In genomic region chr13:23928985-23929384, GRCh38 we compare ENCODE assay signal across 16 cellular contexts. TPM values are rescaled to one million over a fixed set of nuclear protein-coding genes. Genes with fewer than 3 reads are reported as not detected.
DNase-seq lines count a peak whose midpoint lies in the region; TF ChIP-seq lines count a peak whose summit lies in the region.
"Had no signal": no experiment of that assay in that cellular context is flagged by ENCODE, and none has a peak within 500 bp of the region (broad histone marks: within the 10 kb centered on the region; RNA-seq: fewer than 3 reads in every experiment).

No MANE protein-coding gene starts in this region.

- CTCF ChIA-PET in activated naive CD4-positive, alpha-beta T cell treated with anti-CD3 and anti-CD28 coated beads for 36 hours (lab: Charles Lee): no interaction called here

- no CpG with 5 or more reads among the region's 2 CpGs for WGBS in mesendoderm (ENCODE audit: extremely low coverage, insufficient coverage, low lambda C conversion rate)
- 81 to 85% methylated on average over 2 of the region's 2 CpGs for WGBS in tibial nerve, 2 donors

- H4K8ac ChIP-seq in mesendoderm (ENCODE audit: low read depth, low read length): no peak overlapping the region

- H2AK5ac ChIP-seq in mesendoderm (ENCODE audit: low read length): no peak overlapping the region

- no peak overlapping the region for H3K4me3 Mint-ChIP-seq in activated naive CD4-positive, alpha-beta T cell treated with anti-CD3 and anti-CD28 coated beads for 36 hours
- H3K4me3 Mint-ChIP-seq: brain, neural crest cell had no signal

- H2BK15ac ChIP-seq in mesendoderm (replicated peaks; ENCODE audit: low read depth): no peak overlapping the region

- intact Hi-C loops in activated naive CD4-positive, alpha-beta T cell treated with anti-CD3 and anti-CD28 coated beads for 36 hours (cut with micrococcal nuclease): no loop called here

- no peak overlapping the region for H2BK120ac ChIP-seq in mesendoderm (ENCODE audit: low read depth, low read length)

- no peaks in the 10 kb centered on the region for H3K9me3 Mint-ChIP-seq in activated naive CD4-positive, alpha-beta T cell treated with anti-CD3 and anti-CD28 coated beads for 36 hours
- H3K9me3 Mint-ChIP-seq: brain, neural crest cell had no signal

- TF ChIP-seq CTCF in cardiac fibroblast (IDR thresholded peaks at IDR 0.05; ENCODE audit: low read depth, low read length) (no peak), tibial nerve (IDR thresholded peaks at IDR 0.05) (no peak)

- H3K18ac ChIP-seq in mesendoderm (ENCODE audit: low read length): no peak overlapping the region

- no peaks in the 10 kb centered on the region for H3K9me3 ChIP-seq in tibial nerve
- H3K9me3 ChIP-seq: gastrocnemius medialis, HAP-1 had no signal

- H3K4me1 ChIP-seq in mesendoderm (ENCODE audit: control insufficient read depth, low read depth, low read length): no peaks in the 10 kb centered on the region
- no peaks in the 10 kb centered on the region for H3K4me1 ChIP-seq in tibial nerve
- H3K4me1 ChIP-seq: gastrocnemius medialis, HAP-1 had no signal

- no peak for TF ChIP-seq POLR2A in tibial nerve (IDR thresholded peaks at IDR 0.05)

- peak; percentile 81 for DNase-seq in COLO829 (ENCODE audit: low spot score)
- DNase-seq in M059J (ENCODE audit: low read depth): peak; percentile 58
- DNase-seq in cardiac fibroblast (ENCODE audit: low read depth in 2 of 2): peak; percentile 46 to 88
- DNase-seq in mesendoderm: peak; percentile 10
- no peak for DNase-seq in tibial nerve (ENCODE audit: low spot score in 2 of 2)
- DNase-seq in NCI-H1105 (lab: John Stamatoyannopoulos, UW): no peak
- no peak for DNase-seq in T-helper 1 cell
- no peak for DNase-seq in activated naive CD4-positive, alpha-beta T cell treated with anti-CD3 and anti-CD28 coated beads for 36 hours
- DNase-seq: gastrocnemius medialis, NCI-H446, SHP77 treated with DMSO at 0.1 percent for 48 hours had no signal

- H3K56ac ChIP-seq in mesendoderm (ENCODE audit: low read length): no peak overlapping the region

- H3K27ac ChIP-seq in mesendoderm (ENCODE audit: low read depth, low read length): no peak overlapping the region
- no peak overlapping the region for H3K27ac ChIP-seq in tibial nerve
- H3K27ac ChIP-seq: gastrocnemius medialis, VCaP had no signal

- H3K4ac ChIP-seq in mesendoderm (ENCODE audit: low read depth, low read length): no peak overlapping the region

- no peaks in the 10 kb centered on the region for H3K79me2 ChIP-seq in mesendoderm (ENCODE audit: control insufficient read depth, insufficient read depth, low read length)

- no peak overlapping the region for H3K27ac Mint-ChIP-seq in activated naive CD4-positive, alpha-beta T cell treated with anti-CD3 and anti-CD28 coated beads for 36 hours
- H3K27ac Mint-ChIP-seq: brain had no signal

- no peaks in the 10 kb centered on the region for H3K79me1 ChIP-seq in mesendoderm (ENCODE audit: low read length)

- H3K9ac ChIP-seq in mesendoderm (ENCODE audit: low read length): no peak overlapping the region

- H3K4me3 ChIP-seq in cardiac fibroblast (replicated peaks in 1 of 2; ENCODE audit: low read depth in 2 of 2, low read length in 2 of 2) (no peak overlapping the region), mesendoderm (ENCODE audit: low read length) (no peak overlapping the region), tibial nerve (no peak overlapping the region)
- H3K4me3 ChIP-seq: gastrocnemius medialis, HAP-1 had no signal

- no peak overlapping the region for H2BK5ac ChIP-seq in mesendoderm (ENCODE audit: low read length)

- TF ChIP-seq EP300 in tibial nerve (IDR thresholded peaks at IDR 0.05): no peak

- no peaks in the 10 kb centered on the region for H3K27me3 ChIP-seq in mesendoderm (ENCODE audit: insufficient read depth, low read length, poor library complexity)
- H3K27me3 ChIP-seq in tibial nerve: no peaks in the 10 kb centered on the region
- H3K27me3 ChIP-seq: gastrocnemius medialis had no signal

- H3K36me3 ChIP-seq in mesendoderm (ENCODE audit: control insufficient read depth, insufficient read depth, low read length) (no peaks in the 10 kb centered on the region), tibial nerve (no peaks in the 10 kb centered on the region)
- H3K36me3 ChIP-seq: gastrocnemius medialis, HAP-1 had no signal

- no peaks in the 10 kb centered on the region for H3K36me3 Mint-ChIP-seq in activated naive CD4-positive, alpha-beta T cell treated with anti-CD3 and anti-CD28 coated beads for 36 hours (ENCODE audit: low read depth)
- H3K36me3 Mint-ChIP-seq: brain had no signal

- no peak overlapping the region for H3K4me2 ChIP-seq in mesendoderm (ENCODE audit: low read length)

- H3K27me3 Mint-ChIP-seq in activated naive CD4-positive, alpha-beta T cell treated with anti-CD3 and anti-CD28 coated beads for 36 hours (ENCODE audit: low read depth): peaks cover 18% of the 10 kb centered on the region

- no peaks in the 10 kb centered on the region for H3K4me1 Mint-ChIP-seq in activated naive CD4-positive, alpha-beta T cell treated with anti-CD3 and anti-CD28 coated beads for 36 hours (ENCODE audit: low read depth)
- H3K4me1 Mint-ChIP-seq: brain had no signal

- H4K5ac ChIP-seq in mesendoderm (ENCODE audit: low read length): no peak overlapping the region

- no peak overlapping the region for H3K23ac ChIP-seq in mesendoderm (ENCODE audit: low read length)

RNA-seq across cellular contexts. Expression of gene C1QTNF9B, which starts 31.7 kb away (rescaled TPM):
- total RNA-seq in M059J (2014; rRNA removed; shearing (Covaris generic)): not detected in 2 replicates
- polyA plus RNA-seq in mesendoderm (2013, experiment 1 of 2): not detected
- polyA plus RNA-seq in mesendoderm (2013, experiment 2 of 2): not detected
- 1 to 10 TPM in 1 of 4 donors, not detected in 3; 2.0 TPM for total RNA-seq in tibial nerve
- not detected for total RNA-seq in activated naive CD4-positive, alpha-beta T cell treated with anti-CD3 and anti-CD28 coated beads for 36 hours
- total RNA-seq: left lobe of liver, neural crest cell had no signal

RNA-seq across cellular contexts. Expression of gene MIPEP, which starts 39.8 kb away (rescaled TPM):
- 6.6 and 11.5 TPM in 2 replicates for total RNA-seq in M059J (2014; rRNA removed; shearing (Covaris generic))
- 18.2 TPM for polyA plus RNA-seq in mesendoderm (2013, experiment 1 of 2)
- polyA plus RNA-seq in mesendoderm (2013, experiment 2 of 2): 20.5 TPM
- total RNA-seq in tibial nerve: 10 to 100 TPM in 3 of 4 donors, 1 to 10 TPM in 1; 8.4 to 25.8 (median 16.4) TPM
- 10 to 100 TPM; 15.4 to 17.0 TPM for total RNA-seq in activated naive CD4-positive, alpha-beta T cell treated with anti-CD3 and anti-CD28 coated beads for 36 hours

Comparison
In these comparisons a context has a peak if more than half of its experiments do, and no peak if none do; other contexts are left out.
1. DNase-seq: peak in COLO829 (single experiment), M059J (single experiment), cardiac fibroblast (2 of 2) and mesendoderm (single experiment); none in tibial nerve (0 of 2), NCI-H1105 (single experiment), T-helper 1 cell (0 of 5) and activated naive CD4-positive, alpha-beta T cell treated with anti-CD3 and anti-CD28 coated beads for 36 hours (single experiment).